27 cellular contexts compared by ENCODE assay signal in genomic region chr3:6580808-6581207, GRCh38.
"Had no signal": no experiment of that assay in that cellular context is flagged by ENCODE, and none has a peak within 500 bp of the region (broad histone marks: within the 10 kb centered on the region; RNA-seq: fewer than 3 reads in every experiment).

No MANE protein-coding gene starts in this region.

- FAIRE-seq: colon, endometrium, endothelial cell of umbilical vein had no signal

- H3K4me1 ChIP-seq: colonic mucosa, esophagus muscularis mucosa, esophagus squamous epithelium, foreskin keratinocyte, gastrocnemius medialis, gastroesophageal sphincter, heart left ventricle, heart right ventricle had no signal

- DNase-seq: colonic mucosa; cortex of kidney; dermis blood vessel endothelial cell; dorsolateral prefrontal cortex; effector CD4-positive, alpha-beta T cell; effector CD8-positive, alpha-beta T cell; effector memory CD4-positive, alpha-beta T cell; effector memory CD8-positive, alpha-beta T cell; endodermal cell; erythroblast; esophagus squamous epithelium; foreskin fibroblast; foreskin keratinocyte; foreskin melanocyte; gastrocnemius medialis; glutamatergic neuron; head of caudate nucleus; heart left ventricle; heart right ventricle had no signal

- H3K27me3 ChIP-seq: colonic mucosa, dorsolateral prefrontal cortex, esophagus muscularis mucosa, esophagus squamous epithelium, foreskin keratinocyte, gastrocnemius medialis, gastroesophageal sphincter, heart left ventricle, heart right ventricle had no signal

- H3K9me3 ChIP-seq: colonic mucosa, esophagus muscularis mucosa, esophagus squamous epithelium, gastrocnemius medialis had no signal

- H3K36me3 ChIP-seq: colonic mucosa, esophagus muscularis mucosa, esophagus squamous epithelium, gastrocnemius medialis, gastroesophageal sphincter, heart left ventricle, heart right ventricle had no signal

- H3K4me3 ChIP-seq: colonic mucosa, coronary artery, dorsolateral prefrontal cortex, esophagus muscularis mucosa, esophagus squamous epithelium, gastrocnemius medialis, gastroesophageal sphincter, heart left ventricle, heart right ventricle had no signal

- H3K27ac ChIP-seq: colonic mucosa, coronary artery, dorsolateral prefrontal cortex, epithelial cell of prostate, esophagus muscularis mucosa, esophagus squamous epithelium, foreskin keratinocyte, gastrocnemius medialis, gastroesophageal sphincter, heart left ventricle, heart right ventricle had no signal

- ATAC-seq: effector memory CD8-positive, alpha-beta T cell; esophagus mucosa; foreskin keratinocyte; gastrocnemius medialis; gastroesophageal sphincter; heart left ventricle; heart right ventricle had no signal
